9 cellular contexts compared by ENCODE assay signal in genomic region chrX:155215443-155216178, GRCh38. TPM values are rescaled to one million over a fixed set of nuclear protein-coding genes. Genes with fewer than 3 reads are reported as not detected.
A peak's percentile ranks its signal among the peaks of the same experiment; 100 is the strongest.
DNase-seq lines count a peak whose midpoint lies in the region; ATAC-seq, FAIRE-seq and TF ChIP-seq lines count a peak whose summit lies in the region.
"Had no signal": no experiment of that assay in that cellular context is flagged by ENCODE, and none has a peak within 500 bp of the region (broad histone marks: within the 10 kb centered on the region; RNA-seq: fewer than 3 reads in every experiment).

No MANE protein-coding gene starts in this region.

- H3K4me3 ChIP-seq in SJSA1 = peak overlapping the region; percentile 85
- H3K4me3 ChIP-seq in fibroblast of mammary gland (ENCODE audit: control insufficient read depth, low read depth, low read length) = peak overlapping the region; percentile 81
- H3K4me3 ChIP-seq in pancreas = peak overlapping the region in 3 of 4 donors; percentile 46 to 58 (median 57)

- H3K36me3 Mint-ChIP-seq in activated CD4-positive, alpha-beta T cell treated with anti-CD3 and anti-CD28 coated beads, Interleukin-2, amount 10 ng/mL, durations not matched to agents 24 days and 14 days (ENCODE audit: low read depth) = peaks cover 3% of the 10 kb centered on the region

- no peak for FAIRE-seq in pancreas (lab: Jason Lieb, UNC)

- H3K27ac Mint-ChIP-seq in activated CD4-positive, alpha-beta T cell treated with anti-CD3 and anti-CD28 coated beads, Interleukin-2, amount 10 ng/mL, durations not matched to agents 24 days and 14 days = peak overlapping the region; percentile 90

- no peak for DNase-seq in activated CD4-positive, alpha-beta T cell treated with anti-CD3 and anti-CD28 coated beads, Interleukin-2, amount 10 ng/mL, durations not matched to agents 24 days and 14 days
- DNase-seq in activated CD4-positive, alpha-beta T cell treated with anti-CD3 and anti-CD28 coated beads, Interleukin-2, amount 50 U/mL, for 1 hour = no peak
- no peak for DNase-seq in SJSA1 (ENCODE audit: low read depth in 1 of 2, low spot score in 2 of 2)
- DNase-seq in fibroblast of mammary gland (ENCODE audit: low read depth) = peak; percentile 4
- no peak for DNase-seq in pancreas
- DNase-seq in NK-92 (lab: John Stamatoyannopoulos, UW; ENCODE audit: unreplicated experiment) = no peak
- no peak for DNase-seq in activated CD8-positive, alpha-beta memory T cell treated with anti-CD3 and anti-CD28 coated beads, Interleukin-2, amount 50 U/mL, for 4 hours

- H3K9me3 Mint-ChIP-seq in activated CD4-positive, alpha-beta T cell treated with anti-CD3 and anti-CD28 coated beads, Interleukin-2, amount 10 ng/mL, durations not matched to agents 24 days and 14 days = no peaks in the 10 kb centered on the region

- intact Hi-C loops in activated CD4-positive, alpha-beta T cell treated with anti-CD3 and anti-CD28 coated beads, Interleukin-2, amount 10 ng/mL, durations not matched to agents 24 days and 14 days (cut with micrococcal nuclease) = loop anchor here (1.0 to 10.0 kb wide), 7 partner anchors 48 to 397 kb away; partner anchors contain the start of genes FUNDC2, SPRY3 and TMLHE
- intact Hi-C loops in pancreas (cut with DNase I) = no loop called here

- H3K27me3 ChIP-seq in SJSA1 (replicated peaks) (no peaks in the 10 kb centered on the region), pancreas (no peaks in the 10 kb centered on the region)

- WGBS in pancreas, 2 donors = 33 to 44% methylated on average over 15 of the region's 15 CpGs

- H3K4me1 ChIP-seq in SJSA1 (replicated peaks) (peaks cover 6% of the 10 kb centered on the region), pancreas (no peaks in the 10 kb centered on the region)

- peak overlapping the region; percentile 90 for H3K27ac ChIP-seq in SJSA1
- peak overlapping the region; percentile 39 to 80 (median 77) for H3K27ac ChIP-seq in pancreas

- H3K36me3 ChIP-seq in SJSA1 (no peaks in the 10 kb centered on the region), pancreas (no peaks in the 10 kb centered on the region)

- H3K4me1 Mint-ChIP-seq in activated CD4-positive, alpha-beta T cell treated with anti-CD3 and anti-CD28 coated beads, Interleukin-2, amount 10 ng/mL, durations not matched to agents 24 days and 14 days = peaks cover 19% of the 10 kb centered on the region

- TF ChIP-seq CTCF in fibroblast of mammary gland (conservative IDR thresholded peaks at IDR 0.05; ENCODE audit: control insufficient read depth, insufficient read depth, low read depth, low read length) = no peak
- no peak for TF ChIP-seq CTCF in pancreas (IDR thresholded peaks at IDR 0.05)

- no peaks in the 10 kb centered on the region for H3K9me3 ChIP-seq in SJSA1 (replicated peaks)
- no peaks in the 10 kb centered on the region for H3K9me3 ChIP-seq in pancreas

- ATAC-seq in HG02852 (IDR thresholded peaks at IDR 0.05; ENCODE audit: unreplicated experiment) (peak; percentile 29), pancreas (peak; percentile 29 to 49 (median 41))

- no peaks in the 10 kb centered on the region for H3K27me3 Mint-ChIP-seq in activated CD4-positive, alpha-beta T cell treated with anti-CD3 and anti-CD28 coated beads, Interleukin-2, amount 10 ng/mL, durations not matched to agents 24 days and 14 days

- peak overlapping the region; percentile 99 for H3K4me3 Mint-ChIP-seq in activated CD4-positive, alpha-beta T cell treated with anti-CD3 and anti-CD28 coated beads, Interleukin-2, amount 10 ng/mL, durations not matched to agents 24 days and 14 days

RNA-seq across cellular contexts. Expression of gene VBP1, which starts 0.6 kb away (rescaled TPM):
- total RNA-seq in activated CD4-positive, alpha-beta T cell treated with anti-CD3 and anti-CD28 coated beads, Interleukin-2, amount 10 ng/mL, durations not matched to agents 24 days and 14 days = 86.4 and 87.5 TPM in 2 replicates
- 157 and 172 TPM in 2 replicates for total RNA-seq in SJSA1 (2014; rRNA removed; shearing (Covaris generic))
- 10 to 100 TPM in 5 of 6 donors, 1 to 10 TPM in 1; 8.0 to 18.7 (median 13.8) TPM for total RNA-seq in pancreas
- 10 to 100 TPM; 10.9 to 22.7 TPM for polyA plus RNA-seq in pancreas

RNA-seq across cellular contexts. Expression of gene RAB39B, which starts 48.7 kb away (rescaled TPM):
- 9.5 and 9.9 TPM in 2 replicates for total RNA-seq in activated CD4-positive, alpha-beta T cell treated with anti-CD3 and anti-CD28 coated beads, Interleukin-2, amount 10 ng/mL, durations not matched to agents 24 days and 14 days
- not detected in 2 replicates for total RNA-seq in SJSA1 (2014; rRNA removed; shearing (Covaris generic))
- total RNA-seq in pancreas = 1 to 10 TPM in 5 of 6 donors, under 1 TPM in 1; 1.00 to 2.1 (median 1.2) TPM
- 1 to 10 TPM; 1.2 to 3.7 TPM for polyA plus RNA-seq in pancreas
- total RNA-seq: myocyte had no signal
